8 cellular contexts compared by ENCODE assay signal in genomic region chr12:88579941-88580871, GRCh38. TPM values are rescaled to one million over a fixed set of nuclear protein-coding genes. Genes with fewer than 3 reads are reported as not detected.
A peak's percentile ranks its signal among the peaks of the same experiment; 100 is the strongest.
DNase-seq lines count a peak whose midpoint lies in the region; ATAC-seq, FAIRE-seq and TF ChIP-seq lines count a peak whose summit lies in the region.

TSS of gene KITLG (minus strand) at chr12:88580471. CDS start at chr12:88580278, 193 bp downstream.

- no peaks in the 10 kb centered on the region for H3K27me3 ChIP-seq in HepG2 (ENCODE audit: control insufficient read depth in 1 of 2, insufficient read depth in 2 of 2, low read length in 2 of 2)

- TSS peak; percentile 49 for BruUV-seq in HepG2 (replicated peaks; lab: Mats Ljungman, UMichigan)

- TF ChIP-seq CTCF in GM12865 (IDR thresholded peaks at IDR 0.05; ENCODE audit: insufficient read depth, low read depth, low read length, missing control alignments) (no peak), HepG2 (CRISPR knock-in tag; IDR thresholded peaks at IDR 0.05) (peak; percentile 59)

- H3K4me3 ChIP-seq in GM12865 (ENCODE audit: low read depth, low read length) (peak within 1 kb of the TSS; percentile 38), HepG2 (replicated peaks in 1 of 3; ENCODE audit: insufficient read depth in 1 of 3, low read depth in 2 of 3, low read length in 3 of 3) (peak within 1 kb of the TSS; percentile 68 to 74 (median 72))

- H3K27ac ChIP-seq in HepG2 (ENCODE audit: extremely low read length, insufficient read depth, low read length) = no peak within 1 kb of the TSS

- WGBS in HepG2 (ENCODE audit: low lambda C conversion rate) = 0% methylated on average over 21 of the region's 76 CpGs

- TF ChIP-seq RAD21 in HepG2 (CRISPR knock-in tag; IDR thresholded peaks at IDR 0.05) = peak; percentile 23; the same call in 1 of the 2 replicates

- DNase-seq in GM12865 (ENCODE audit: low read depth) (peak; percentile 60), NCI-H1436 (lab: John Stamatoyannopoulos, UW) (peak; percentile 86), SW480 (ENCODE audit: low spot score) (peak; percentile 83), ecto neural progenitor cell (ENCODE audit: low spot score) (peak; percentile 90), HepG2 (ENCODE audit: low spot score) (peak; percentile 56), KG1 (lab: John Stamatoyannopoulos, UW) (no peak)
- DNase-seq in stimulated activated CD8-positive, alpha-beta memory T cell treated with anti-CD3 and anti-CD28 coated beads, Interleukin-15, amount 100 ng/mL, for 48 hours (ENCODE audit: low read depth in 2 of 2) = peak; percentile 6

- no peaks in the 10 kb centered on the region for H3K9me3 ChIP-seq in HepG2 (ENCODE audit: low read length)

- CTCF ChIA-PET in HepG2 (lab: Yijun Ruan, JAX; ENCODE audit: low intra/inter-chr PET ratio, low total read pairs) = no interaction called here

- H3K9ac ChIP-seq in HepG2 (ENCODE audit: insufficient read depth, low read depth, low read length) = peak within 1 kb of the TSS; percentile 38

- TF ChIP-seq EP300 in HepG2 (IDR thresholded peaks at IDR 0.05; ENCODE audit: low read depth in 2 of 2, low read length in 2 of 2) = no peak
- TF ChIP-seq EP300 in HepG2 (CRISPR knock-in tag; IDR thresholded peaks at IDR 0.05; ENCODE audit: borderline replicate concordance) = no peak

- peaks cover 23% of the 10 kb centered on the region for H3K4me1 ChIP-seq in HepG2 (ENCODE audit: insufficient read depth, low read length)

- H3K79me2 ChIP-seq in HepG2 (ENCODE audit: insufficient read depth, low read length) = peaks cover 2% of the 10 kb centered on the region

- POLR2A ChIA-PET in HepG2 (lab: Yijun Ruan, JAX) = interaction anchor here (0.7 to 1.3 kb wide), 2 partner anchors 12 to 27 kb away, joined by 3 to 8 read pairs; no protein-coding TSS in a partner anchor

- H3K4me2 ChIP-seq in HepG2 (ENCODE audit: low read depth, low read length) = peak within 1 kb of the TSS; percentile 90

- FAIRE-seq in HepG2 (lab: Jason Lieb, UNC) = no peak

- H4K20me1 ChIP-seq in HepG2 (ENCODE audit: insufficient read depth, low read length) = no peaks in the 10 kb centered on the region

- peak within 1 kb of the TSS; percentile 42 for H2AFZ ChIP-seq in HepG2 (ENCODE audit: low read length)

- in situ Hi-C loops in HepG2 (cut with HindIII; ENCODE audit: extremely low pct_ligation_motif_present, low pct_unique_long_range_greater_than_20kb) = no loop called here

- TF ChIP-seq POLR2A in HepG2 (IDR thresholded peaks at IDR 0.05; ENCODE audit: insufficient read depth in 1 of 2, low read depth in 2 of 2, low read length in 2 of 2) = peak; percentile 26 to 79; a peak in 2 of 4 replicates

- intact Hi-C loops in HepG2 (cut with micrococcal nuclease; ENCODE audit: unreplicated experiment) = loop anchor here (1.0 to 10.0 kb wide), 4 partner anchors 14 to 435 kb away; partner anchors contain the start of genes CEP290 and TMTC3

- ATAC-seq in HG02588 (IDR thresholded peaks at IDR 0.05; ENCODE audit: unreplicated experiment) (peak; percentile 46), HepG2 (peak; percentile 96)

- H3K36me3 ChIP-seq in HepG2 (replicated peaks in 1 of 2; ENCODE audit: control insufficient read depth in 1 of 2, insufficient read depth in 2 of 2, low read length in 2 of 2) = no peaks in the 10 kb centered on the region

TF ChIP-seq in HepG2, 621 proteins besides CTCF, POLR2A, EP300 and RAD21 (continues in another document):
- TF ChIP-seq ZNF263 (CRISPR knock-in tag; IDR thresholded peaks at IDR 0.05) = no peak
- TF ChIP-seq SRF (IDR thresholded peaks at IDR 0.05; ENCODE audit: low read depth, low read length) = no peak
- TF ChIP-seq ZBTB8A (CRISPR knock-in tag; IDR thresholded peaks at IDR 0.05; ENCODE audit: borderline replicate concordance, low read depth) = no peak
- no peak for TF ChIP-seq MYC (CRISPR knock-in tag; IDR thresholded peaks at IDR 0.05; ENCODE audit: borderline replicate concordance)
- no peak for TF ChIP-seq NFKBIZ (CRISPR knock-in tag; IDR thresholded peaks at IDR 0.05)
- no peak for TF ChIP-seq ZNF563 (CRISPR knock-in tag; IDR thresholded peaks at IDR 0.05)
- no peak for TF ChIP-seq GZF1 (CRISPR knock-in tag; IDR thresholded peaks at IDR 0.05)
- no peak for TF ChIP-seq AKAP8 (CRISPR knock-in tag; IDR thresholded peaks at IDR 0.05)
- peak; percentile 25; the same call in 1 of the 2 replicates for TF ChIP-seq ETV5 (CRISPR knock-in tag; IDR thresholded peaks at IDR 0.05; ENCODE audit: borderline replicate concordance)
- TF ChIP-seq ZNF281 (CRISPR knock-in tag; IDR thresholded peaks at IDR 0.05; ENCODE audit: borderline replicate concordance) = no peak
- TF ChIP-seq ZHX1 (CRISPR knock-in tag; IDR thresholded peaks at IDR 0.05; ENCODE audit: low read depth) = no peak
- TF ChIP-seq MAFF (IDR thresholded peaks at IDR 0.05; ENCODE audit: low read depth, low read length) = no peak
- TF ChIP-seq PAX8 (CRISPR knock-in tag; IDR thresholded peaks at IDR 0.05; ENCODE audit: borderline replicate concordance) = no peak
- peak; percentile 89 for TF ChIP-seq POLR2G (IDR thresholded peaks at IDR 0.05; ENCODE audit: low read depth, low read length)
- TF ChIP-seq ZNF766 (CRISPR knock-in tag; IDR thresholded peaks at IDR 0.05; ENCODE audit: borderline replicate concordance) = no peak; the same call in 1 of the 2 replicates
- TF ChIP-seq SP4 (CRISPR knock-in tag; IDR thresholded peaks at IDR 0.05) = peak; percentile 40; the same call in 1 of the 2 replicates

RNA-seq across cellular contexts. Expression of gene KITLG, which starts in this region (rescaled TPM):
- 4.3 and 5.3 TPM in 2 replicates for total RNA-seq in HepG2 (2016; rRNA removed; fragmentation: Illumina TruSeq; extraction: Trizol)
- 1.0 and 1.5 TPM in 2 replicates for total RNA-seq in HepG2 (2016; cell fraction: cytosol; rRNA removed; fragmentation: Illumina TruSeq; extraction: Trizol; ENCODE audit: low read depth)
- 4.0 and 5.4 TPM in 2 replicates for total RNA-seq in HepG2 (2016; cell fraction: insoluble cytoplasmic fraction; rRNA removed; fragmentation: Illumina TruSeq; extraction: Trizol)
- total RNA-seq in HepG2 (2016; cell fraction: membrane; rRNA removed; fragmentation: Illumina TruSeq; extraction: Trizol) = 2.8 and 3.3 TPM in 2 replicates
- total RNA-seq in HepG2 (2016; cell fraction: nucleus; rRNA removed; fragmentation: Illumina TruSeq; extraction: Trizol) = 4.6 and 5.8 TPM in 2 replicates
- 0.43 and 0.66 TPM in 2 replicates for polyA plus RNA-seq in HepG2 (2011; rRNA removed)
- 0.28 and 0.31 TPM in 2 replicates for polyA plus RNA-seq in HepG2 (2011; cell fraction: cytosol; rRNA removed)
- polyA plus RNA-seq in HepG2 (2011; cell fraction: nucleus; rRNA removed) = 0.21 and 0.32 TPM in 2 replicates
- polyA plus RNA-seq in HepG2 (2012) = 0.24 and 0.40 TPM in 2 replicates
- polyA plus RNA-seq in HepG2 (2016; cell fraction: cytosol; fragmentation: Illumina TruSeq; extraction: Trizol; ENCODE audit: low read depth) = 0.17 and 0.32 TPM in 2 replicates
- polyA plus RNA-seq in HepG2 (2016; cell fraction: insoluble cytoplasmic fraction; fragmentation: Illumina TruSeq; extraction: Trizol; ENCODE audit: low read depth) = 3.4 and 3.9 TPM in 2 replicates
- 0.90 and 1.1 TPM in 2 replicates for polyA plus RNA-seq in HepG2 (2016; cell fraction: membrane; fragmentation: Illumina TruSeq; extraction: Trizol; ENCODE audit: low read depth)
- polyA plus RNA-seq in HepG2 (2016; cell fraction: nucleus; fragmentation: Illumina TruSeq; extraction: Trizol; ENCODE audit: insufficient read depth, low read depth) = 4.4 and 4.6 TPM in 2 replicates
- 2.3 and 5.6 TPM in 2 replicates for polyA minus RNA-seq in HepG2 (2011; rRNA and poly(A)+ RNA removed; ENCODE audit: low replicate concordance)
- 1.2 and 3.2 TPM in 2 replicates for polyA minus RNA-seq in HepG2 (2011; cell fraction: cytosol; rRNA and poly(A)+ RNA removed)
- polyA minus RNA-seq in HepG2 (2011; cell fraction: nucleus; rRNA and poly(A)+ RNA removed) = 3.6 and 4.1 TPM in 2 replicates
